In the genomic region with DNA sequence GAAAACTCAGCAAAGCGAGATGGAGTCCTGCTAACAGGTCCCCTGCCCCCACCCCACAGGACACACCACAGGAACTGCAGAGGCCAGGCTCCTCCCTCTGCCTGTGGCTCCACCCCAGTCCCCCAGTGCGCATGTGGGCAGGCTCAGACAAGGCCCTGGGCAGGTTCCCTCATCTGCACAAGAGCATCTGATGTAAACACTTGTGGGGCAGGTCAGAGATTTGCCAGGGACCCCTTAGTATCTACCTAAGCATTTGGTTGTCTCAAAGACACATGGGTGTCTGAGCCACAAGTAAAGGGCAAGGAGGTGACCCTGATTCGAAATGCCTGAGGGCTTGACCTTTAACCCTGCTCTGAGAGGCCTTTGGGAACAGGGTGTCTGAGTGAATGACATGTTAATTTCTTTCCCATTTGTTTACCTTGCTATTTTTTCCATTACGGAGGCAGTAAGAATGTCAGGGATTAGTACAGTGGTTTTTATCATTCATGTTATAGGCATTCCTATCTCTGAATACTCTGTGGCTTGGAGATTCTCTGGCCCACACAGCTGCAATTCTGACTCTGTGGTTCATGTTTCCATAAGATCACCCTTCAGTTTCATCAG, we compare ENCODE assay signal across 21 cellular contexts.
A peak's percentile ranks its signal among the peaks of the same experiment; 100 is the strongest.
DNase-seq lines count a peak whose midpoint lies in the region; ATAC-seq, FAIRE-seq and TF ChIP-seq lines count a peak whose summit lies in the region.
"Had no signal": no experiment of that assay in that cellular context is flagged by ENCODE, and none has a peak within 500 bp of the region (broad histone marks: within the 10 kb centered on the region; RNA-seq: fewer than 3 reads in every experiment).

No MANE protein-coding gene starts in this region.

- no peaks in the 10 kb centered on the region for H3K79me2 ChIP-seq in H1 (ENCODE audit: control insufficient read depth in 1 of 2, insufficient read depth in 2 of 2, low read length in 2 of 2)
- H3K79me2 ChIP-seq in neural progenitor cell (ENCODE audit: low read depth): no peaks in the 10 kb centered on the region

- H4K5ac ChIP-seq in H1 (ENCODE audit: insufficient read length, low read depth, low read length): no peak overlapping the region

- intact Hi-C loops in heart left ventricle (cut with DNase I): no loop called here

- H3K23me2 ChIP-seq in H1 (ENCODE audit: low read depth, low read length): no peaks in the 10 kb centered on the region

- H3K27ac Mint-ChIP-seq in neural progenitor cell: no peak overlapping the region
- H3K27ac Mint-ChIP-seq: activated T-cell treated with anti-CD3 and anti-CD28 coated beads, Interleukin-2, amount 50 U/mL, for 72 hours; immature natural killer cell; progenitor cell of endocrine pancreas; T-helper 2 cell treated with Interferon-gamma antibody and Interleukin-4, amounts not matched to agents 5 μg/mL and 100 μg/mL, for 36 hours had no signal

- H3K4me2 ChIP-seq in H1 (ENCODE audit: insufficient read depth in 1 of 2, low read depth in 2 of 2, low read length in 2 of 2) (no peak overlapping the region), neural progenitor cell (no peak overlapping the region)

- POLR2A ChIA-PET in H1 (lab: Charles Lee; ENCODE audit: partially characterized antibody): no interaction called here

- H4K20me1 ChIP-seq in H1 (replicated peaks in 1 of 2; ENCODE audit: control insufficient read depth in 1 of 2, insufficient read depth in 2 of 2, low read length in 2 of 2) (no peaks in the 10 kb centered on the region), neural progenitor cell (ENCODE audit: low read depth) (no peaks in the 10 kb centered on the region)
- H4K20me1 ChIP-seq: BLaER1 treated with 17β-estradiol and CSF1 and Interleukin-3, amounts not matched to agents 10 nM and 100 nM had no signal

- no peak for TF ChIP-seq RAD21 in H1 (IDR thresholded peaks at IDR 0.05 in 1 of 2, conservative IDR thresholded peaks at IDR 0.05 in 1 of 2; ENCODE audit: low read depth in 2 of 2, low read length in 2 of 2)

- TF ChIP-seq POLR2A in H1 (IDR thresholded peaks at IDR 0.05; ENCODE audit: control extremely low read depth in 1 of 2, low read depth in 2 of 2, low read length in 2 of 2) (no peak), heart left ventricle (IDR thresholded peaks at IDR 0.05) (no peak)

- H3K9ac ChIP-seq in H1 (replicated peaks in 1 of 4; ENCODE audit: extremely low read depth in 1 of 4, low read depth in 3 of 4, low read length in 3 of 4) (no peak overlapping the region), neural progenitor cell (no peak overlapping the region)
- H3K9ac ChIP-seq: BLaER1 treated with 17β-estradiol and CSF1 and Interleukin-3, amounts not matched to agents 10 nM and 100 nM had no signal

- DNase-seq in ELF-1 (ENCODE audit: low read depth, low spot score) (peak; percentile 79), M059J (ENCODE audit: low read depth) (peak; percentile 89), H1 (ENCODE audit: low read depth in 1 of 2, low spot score in 2 of 2) (peak in 1 of 2 experiments; percentile 47), neural progenitor cell (ENCODE audit: low spot score) (peak; percentile 3), heart left ventricle (no peak), DMS 273 treated with DMSO at 0.1 percent for 48 hours (lab: John Stamatoyannopoulos, UW) (no peak)
- DNase-seq: activated CD4-positive, alpha-beta T cell treated with anti-CD3 and anti-CD28 coated beads, Interleukin-2, amount 50 U/mL, for 1 hour; activated T-cell treated with anti-CD3 and anti-CD28 coated beads, Interleukin-2, amount 50 U/mL, for 72 hours; amniotic stem cell; cortex of kidney; DMS79 treated with DMSO at 0.1 percent for 48 hours; immature natural killer cell; mucosa of descending colon; NCI-H2029; NCI-H69; thyroid gland had no signal

- H3K9me3 Mint-ChIP-seq in neural progenitor cell: no peaks in the 10 kb centered on the region
- H3K9me3 Mint-ChIP-seq: activated T-cell treated with anti-CD3 and anti-CD28 coated beads, Interleukin-2, amount 50 U/mL, for 72 hours; immature natural killer cell; T-helper 2 cell treated with Interferon-gamma antibody and Interleukin-4, amounts not matched to agents 5 μg/mL and 100 μg/mL, for 36 hours had no signal

- H3K4me1 ChIP-seq in H1 (replicated peaks in 1 of 4; ENCODE audit: control insufficient read depth in 3 of 4, insufficient read depth in 4 of 4, low read length in 3 of 4): no peaks in the 10 kb centered on the region; a peak in 1 of 7 replicates
- H3K4me1 ChIP-seq in neural progenitor cell: no peaks in the 10 kb centered on the region
- no peaks in the 10 kb centered on the region for H3K4me1 ChIP-seq in heart left ventricle
- H3K4me1 ChIP-seq: thyroid gland had no signal

- no peak overlapping the region for H3K4ac ChIP-seq in H1 (replicated peaks; ENCODE audit: insufficient read length, low read depth, low read length)

- H3K4me1 Mint-ChIP-seq in neural progenitor cell: no peaks in the 10 kb centered on the region
- H3K4me1 Mint-ChIP-seq: immature natural killer cell had no signal

- H3K4me3 ChIP-seq in H1 (ENCODE audit: extremely low read depth in 1 of 4, insufficient read depth in 2 of 4, low read depth in 3 of 4, low read length in 4 of 4) (no peak overlapping the region), neural progenitor cell (no peak overlapping the region), heart left ventricle (no peak overlapping the region)
- H3K4me3 ChIP-seq: BLaER1 treated with 17β-estradiol and CSF1 and Interleukin-3, amounts not matched to agents 10 nM and 100 nM; mucosa of descending colon; thyroid gland had no signal

- H3K4me3 Mint-ChIP-seq in neural progenitor cell: no peak overlapping the region
- H3K4me3 Mint-ChIP-seq: activated T-cell treated with anti-CD3 and anti-CD28 coated beads, Interleukin-2, amount 50 U/mL, for 72 hours; immature natural killer cell; T-helper 2 cell treated with Interferon-gamma antibody and Interleukin-4, amounts not matched to agents 5 μg/mL and 100 μg/mL, for 36 hours had no signal

- H3K9me3 ChIP-seq in H1 (ENCODE audit: insufficient read depth in 2 of 2, low read depth in 1 of 2, low read length in 1 of 2): no peaks in the 10 kb centered on the region
- no peaks in the 10 kb centered on the region for H3K9me3 ChIP-seq in neural progenitor cell (ENCODE audit: low read depth)
- H3K9me3 ChIP-seq in heart left ventricle: no peaks in the 10 kb centered on the region
- H3K9me3 ChIP-seq: mucosa of descending colon, thyroid gland had no signal

- H3K36me3 ChIP-seq in H1 (ENCODE audit: control insufficient read depth in 2 of 4, insufficient read depth in 4 of 4, low read length in 3 of 4): no peaks in the 10 kb centered on the region
- H3K36me3 ChIP-seq in neural progenitor cell: no peaks in the 10 kb centered on the region
- H3K36me3 ChIP-seq in heart left ventricle: no peaks in the 10 kb centered on the region
- H3K36me3 ChIP-seq: BLaER1 treated with 17β-estradiol and CSF1 and Interleukin-3, amounts not matched to agents 10 nM and 100 nM; thyroid gland had no signal

- TF ChIP-seq CTCF in H1 (IDR thresholded peaks at IDR 0.05; ENCODE audit: control extremely low read depth in 1 of 3, insufficient read depth in 1 of 3, low read depth in 1 of 3, low read length in 3 of 3) (no peak), neural progenitor cell (IDR thresholded peaks at IDR 0.05) (no peak), heart left ventricle (IDR thresholded peaks at IDR 0.05) (no peak)

- no peak overlapping the region for H2BK15ac ChIP-seq in H1 (ENCODE audit: low read length)

- H3K23ac ChIP-seq in H1 (ENCODE audit: insufficient read length): no peak overlapping the region

- TF ChIP-seq EP300 in H1 (IDR thresholded peaks at IDR 0.05; ENCODE audit: borderline replicate concordance in 1 of 2, low read depth in 2 of 2, low read length in 2 of 2): no peak

- H2BK120ac ChIP-seq in H1 (replicated peaks; ENCODE audit: low read depth, low read length): no peak overlapping the region

- WGBS in H1 (ENCODE audit: extremely low coverage in 1 of 2, insufficient coverage in 1 of 2, insufficient read length in 1 of 2, insufficient replicate concordance in 2 of 2, low coverage in 1 of 2, low lambda C conversion rate in 2 of 2, missing lambda C conversion rate in 1 of 2), 2 experiments: 81% methylated on average over 4 of the region's 4 CpGs; no CpG with 5 or more reads in 1 of the 2 experiments
- 60 to 79% (median 77%) methylated on average over 4 of the region's 4 CpGs for WGBS in heart left ventricle, 4 donors

- no peak overlapping the region for H4K91ac ChIP-seq in H1 (replicated peaks; ENCODE audit: insufficient read length, low read length)

- no peak overlapping the region for H2BK12ac ChIP-seq in H1 (ENCODE audit: low read depth, low read length)

- H2AK5ac ChIP-seq in H1 (ENCODE audit: low read depth, low read length): no peak overlapping the region

- no peak for ATAC-seq in HG03439 (IDR thresholded peaks at IDR 0.05; ENCODE audit: unreplicated experiment)
- no peak for ATAC-seq in heart left ventricle
- ATAC-seq in GM19023 (IDR thresholded peaks at IDR 0.05; ENCODE audit: unreplicated experiment): no peak
- ATAC-seq: activated T-cell treated with anti-CD3 and anti-CD28 coated beads, Interleukin-2, amount 50 U/mL, for 72 hours; mucosa of descending colon had no signal

- no peak overlapping the region for H4K8ac ChIP-seq in H1 (ENCODE audit: extremely low read depth, insufficient read depth, low read length)

- no peaks in the 10 kb centered on the region for H3K79me1 ChIP-seq in H1 (ENCODE audit: low read depth, low read length)

- no peaks in the 10 kb centered on the region for H3F3A ChIP-seq in neural progenitor cell (ENCODE audit: low read depth)

- H3K18ac ChIP-seq in H1 (ENCODE audit: extremely low read depth, low read length): no peak overlapping the region

- peak overlapping the region; percentile 16; the same call in 1 of the 2 replicates for H2AFZ ChIP-seq in H1 (ENCODE audit: low read length)
- H2AFZ ChIP-seq in neural progenitor cell (replicated peaks): no peak overlapping the region

- no peak for FAIRE-seq in H1 (lab: Jason Lieb, UNC)

- no peak overlapping the region for H3K56ac ChIP-seq in H1 (replicated peaks; ENCODE audit: insufficient read length, low read depth, low read length)

- CTCF ChIA-PET in H1 (lab: Charles Lee; ENCODE audit: partially characterized antibody): interaction anchor here (0.6 kb wide), 1 partner anchor 38 kb away, joined by 3 read pairs; no protein-coding TSS in a partner anchor

- H3K27ac ChIP-seq in H1 (ENCODE audit: low read depth, low read length) (no peak overlapping the region), neural progenitor cell (no peak overlapping the region), heart left ventricle (no peak overlapping the region)
- H3K27ac ChIP-seq: BLaER1 treated with 17β-estradiol and CSF1 and Interleukin-3, amounts not matched to agents 10 nM and 100 nM; thyroid gland had no signal

- H2BK5ac ChIP-seq in H1 (ENCODE audit: low read depth, low read length): no peak overlapping the region

- no peaks in the 10 kb centered on the region for H3K36me3 Mint-ChIP-seq in neural progenitor cell
- H3K36me3 Mint-ChIP-seq: immature natural killer cell had no signal

- no peaks in the 10 kb centered on the region for H3K27me3 ChIP-seq in H1 (replicated peaks in 1 of 4; ENCODE audit: control insufficient read depth in 3 of 4, extremely low read depth in 1 of 4, insufficient read depth in 3 of 4, low read length in 3 of 4)
- H3K27me3 ChIP-seq in neural progenitor cell: no peaks in the 10 kb centered on the region
- H3K27me3 ChIP-seq in heart left ventricle: peaks cover 0 to 4% (median 0%) of the 10 kb centered on the region in 9 donors
- H3K27me3 ChIP-seq: BLaER1 treated with 17β-estradiol and CSF1 and Interleukin-3, amounts not matched to agents 10 nM and 100 nM; thyroid gland had no signal

- peaks cover 1% of the 10 kb centered on the region for H3K27me3 Mint-ChIP-seq in neural progenitor cell (ENCODE audit: insufficient read depth, low read depth)

- no peak overlapping the region for H3K14ac ChIP-seq in H1 (ENCODE audit: insufficient read length)

- H2BK20ac ChIP-seq in H1 (ENCODE audit: low read length): no peak overlapping the region

Comparison
In these comparisons a context has a peak if more than half of its experiments do, and no peak if none do; other contexts are left out.
1. DNase-seq: peak in ELF-1 (single experiment), M059J (single experiment) and neural progenitor cell (single experiment); none in heart left ventricle (0 of 5) and DMS 273 treated with DMSO at 0.1 percent for 48 hours (single experiment).